ENCODE assay signal across 21 cellular contexts in the genomic region with DNA sequence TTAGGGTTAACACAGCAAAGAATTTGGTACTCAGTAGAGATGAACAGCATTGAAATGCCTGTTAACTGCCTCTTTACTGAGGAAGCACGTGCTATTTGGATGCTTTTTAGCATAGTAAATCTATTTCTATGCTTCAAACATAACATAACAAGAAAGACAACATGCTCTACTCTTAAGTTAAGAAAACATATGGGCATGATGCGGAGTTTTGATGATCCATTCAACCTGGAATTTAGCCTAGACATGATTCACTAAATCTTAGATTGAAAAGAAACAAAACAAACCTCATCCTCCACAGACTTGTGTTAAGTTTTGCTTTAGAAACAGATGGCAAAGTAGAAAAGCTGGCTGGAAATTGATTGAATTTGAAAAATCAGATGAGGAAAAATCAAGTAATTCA.
"Had no signal": no experiment of that assay in that cellular context is flagged by ENCODE, and none has a peak within 500 bp of the region (broad histone marks: within the 10 kb centered on the region; RNA-seq: fewer than 3 reads in every experiment).

No MANE protein-coding gene starts in this region.

- H3K9me3 ChIP-seq: neutrophil, psoas muscle, right lobe of liver, stomach, suprapubic skin, thyroid gland had no signal

- H3K4me3 ChIP-seq: coronary artery, psoas muscle, right lobe of liver, spleen, stomach, suprapubic skin, thyroid gland had no signal

- ATAC-seq: naive thymus-derived CD4-positive, alpha-beta T cell; psoas muscle; right lobe of liver had no signal

- H3K27me3 ChIP-seq: neutrophil, right lobe of liver, spleen, stomach, suprapubic skin, thyroid gland had no signal

- H3K27ac Mint-ChIP-seq: naive thymus-derived CD4-positive, alpha-beta T cell; nephron progenitor cell; type B pancreatic cell had no signal

- DNase-seq: effector CD8-positive, alpha-beta T cell; foreskin melanocyte; head of caudate nucleus; kidney glomerular epithelial cell; naive thymus-derived CD4-positive, alpha-beta T cell; nephron progenitor cell; psoas muscle; retina; right lobe of liver; spleen; stimulated activated CD4-positive, alpha-beta T cell treated with anti-CD3 and anti-CD28 coated beads, Interleukin-15, amount 100 ng/mL, for 24 hours; stimulated activated CD4-positive, alpha-beta T cell treated with anti-CD3 and anti-CD28 coated beads, Interleukin-1b, Interleukin-23, amount 100 ng/mL, for 48 hours; stimulated activated naive CD4-positive, alpha-beta T cell; stomach; thyroid gland had no signal

- H3K4me1 Mint-ChIP-seq: naive thymus-derived CD4-positive, alpha-beta T cell; nephron progenitor cell had no signal

- H3K4me1 ChIP-seq: psoas muscle, right lobe of liver, spleen, stomach, suprapubic skin, thyroid gland had no signal

- H3K27me3 Mint-ChIP-seq: naive thymus-derived CD4-positive, alpha-beta T cell; type B pancreatic cell had no signal

- H3K27ac ChIP-seq: coronary artery, neutrophil, psoas muscle, right lobe of liver, spleen, stomach, suprapubic skin, thyroid gland had no signal

- FAIRE-seq: islet of Langerhans, urothelium cell line had no signal

- H3K9me3 Mint-ChIP-seq: nephron progenitor cell, type B pancreatic cell had no signal

- H3K36me3 ChIP-seq: neutrophil, right lobe of liver, spleen, stomach, suprapubic skin, thyroid gland had no signal

- H3K4me3 Mint-ChIP-seq: naive thymus-derived CD4-positive, alpha-beta T cell; nephron progenitor cell; type B pancreatic cell had no signal

- H3K36me3 Mint-ChIP-seq: naive thymus-derived CD4-positive, alpha-beta T cell; type B pancreatic cell had no signal
